Comparison of ENCODE assay signal across 8 cellular contexts in the genomic region with DNA sequence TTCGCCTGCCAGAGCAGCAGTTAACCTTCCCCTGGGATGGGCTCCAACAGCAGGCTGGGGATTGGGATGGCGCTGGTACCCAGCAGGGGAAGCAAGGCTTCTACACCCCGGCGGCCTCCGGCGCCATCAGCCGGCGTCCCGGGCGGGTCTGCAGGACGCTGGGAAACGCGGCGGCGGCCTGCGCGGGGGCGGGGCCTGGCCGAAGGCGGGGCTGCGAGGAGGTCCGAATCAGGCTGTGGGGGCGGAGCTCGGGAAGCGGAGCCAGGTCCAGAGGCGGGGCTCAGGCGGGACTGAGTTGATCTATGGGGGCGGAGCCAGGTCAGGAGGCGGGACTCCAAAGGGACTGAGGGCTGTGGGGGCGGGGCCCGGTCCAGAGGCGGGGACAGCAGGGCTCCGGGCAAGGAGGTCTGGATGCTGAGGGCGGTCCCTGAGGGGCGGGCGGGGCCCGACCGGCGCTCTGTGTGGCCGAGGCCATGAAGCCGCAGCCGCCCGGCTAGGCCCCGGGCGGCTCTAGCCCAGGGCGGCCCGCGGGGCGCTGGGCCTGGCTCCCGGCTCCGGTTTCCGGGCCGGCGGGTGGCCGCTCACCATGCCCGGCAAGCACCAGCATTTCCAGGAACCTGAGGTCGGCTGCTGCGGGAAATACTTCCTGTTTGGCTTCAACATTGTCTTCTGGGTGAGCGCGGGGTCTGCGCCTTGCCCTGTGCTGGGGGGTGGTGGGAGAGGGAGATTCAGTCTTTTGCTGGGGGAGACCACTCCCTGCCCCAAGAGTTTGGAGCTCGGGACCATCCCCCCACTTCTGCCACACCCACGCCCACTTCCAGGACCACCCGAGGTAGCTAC. TPM values are rescaled to one million over a fixed set of nuclear protein-coding genes. Genes with fewer than 3 reads are reported as not detected.
DNase-seq lines count a peak whose midpoint lies in the region; ATAC-seq and TF ChIP-seq lines count a peak whose summit lies in the region.

A gene with protein sequence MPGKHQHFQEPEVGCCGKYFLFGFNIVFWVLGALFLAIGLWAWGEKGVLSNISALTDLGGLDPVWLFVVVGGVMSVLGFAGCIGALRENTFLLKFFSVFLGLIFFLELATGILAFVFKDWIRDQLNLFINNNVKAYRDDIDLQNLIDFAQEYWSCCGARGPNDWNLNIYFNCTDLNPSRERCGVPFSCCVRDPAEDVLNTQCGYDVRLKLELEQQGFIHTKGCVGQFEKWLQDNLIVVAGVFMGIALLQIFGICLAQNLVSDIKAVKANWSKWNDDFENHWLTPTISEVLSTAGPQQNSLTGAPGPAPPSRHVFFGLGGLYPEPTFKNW (plus strand): TSS at position 455 of the 840 bp plus-strand sequence. CDS start 132 bp downstream, at position 587.

- peak; percentile 92 to 99 (median 98) for DNase-seq in CD4-positive, CD25-positive, alpha-beta regulatory T cell
- DNase-seq in NCI-H82 (lab: John Stamatoyannopoulos, UW) = peak; percentile 99
- peak; percentile 100 for DNase-seq in activated CD4-positive, alpha-beta T cell treated with anti-CD3 and anti-CD28 coated beads, Interleukin-2, amount 50 U/mL, for 48 hours
- peak; percentile 96 to 99 for DNase-seq in dermis microvascular lymphatic vessel endothelial cell (ENCODE audit: low read depth in 2 of 2)
- peak; percentile 99 for DNase-seq in stimulated activated CD4-positive, alpha-beta T cell treated with anti-CD3 and anti-CD28 coated beads, Interleukin-4, amount 100 ng/mL, for 24 hours

- peak within 1 kb of the TSS; percentile 82 to 99 (median 93) for H3K27ac Mint-ChIP-seq in CD4-positive, CD25-positive, alpha-beta regulatory T cell

- peaks cover 2% of the 10 kb centered on the region for H3K36me3 ChIP-seq in CD4-positive, CD25-positive, alpha-beta regulatory T cell (ENCODE audit: control insufficient read depth, insufficient read depth, low read length)
- no peaks in the 10 kb centered on the region for H3K36me3 ChIP-seq in liver (ENCODE audit: control insufficient read depth in 4 of 4, insufficient read depth in 3 of 4, low read depth in 1 of 4, low read length in 3 of 4)

- peak within 1 kb of the TSS; percentile 4 to 72 for H3K9ac ChIP-seq in liver (ENCODE audit: low read depth in 1 of 2, low read length in 2 of 2)

- peak; percentile 92 to 95 for ATAC-seq in CD4-positive, CD25-positive, alpha-beta regulatory T cell (ENCODE audit: low read depth in 2 of 2)
- ATAC-seq in GM19438 (IDR thresholded peaks at IDR 0.05; ENCODE audit: low read depth, unreplicated experiment) (peak; percentile 92), HG03575 (IDR thresholded peaks at IDR 0.05; ENCODE audit: extremely low read depth, insufficient number of reproducible peaks, low FRiP score, unreplicated experiment) (peak; percentile 70)

- H3K27ac ChIP-seq in CD4-positive, CD25-positive, alpha-beta regulatory T cell (ENCODE audit: insufficient read depth, low read length, poor library complexity, severe bottlenecking) = peak within 1 kb of the TSS; percentile 76
- H3K27ac ChIP-seq in liver (ENCODE audit: low read depth in 1 of 2, low read length in 2 of 2) = peak within 1 kb of the TSS; percentile 18 to 40

- H3K36me3 Mint-ChIP-seq in CD4-positive, CD25-positive, alpha-beta regulatory T cell = no peaks in the 10 kb centered on the region

- no peaks in the 10 kb centered on the region for H3K27me3 ChIP-seq in CD4-positive, CD25-positive, alpha-beta regulatory T cell (ENCODE audit: control insufficient read depth, insufficient read depth, low read length)
- no peaks in the 10 kb centered on the region for H3K27me3 ChIP-seq in liver (ENCODE audit: control insufficient read depth in 4 of 4, insufficient read depth in 4 of 4, low read length in 3 of 4)

- peak within 1 kb of the TSS; percentile 84 for H3K4me3 ChIP-seq in CD4-positive, CD25-positive, alpha-beta regulatory T cell (ENCODE audit: low read depth, low read length)
- peak within 1 kb of the TSS; percentile 59 to 83 (median 76) for H3K4me3 ChIP-seq in liver (ENCODE audit: low read depth in 1 of 3, low read length in 3 of 3)

- WGBS in liver = under 1% methylated on average over 64 of the region's 64 CpGs

- TF ChIP-seq CTCF in liver (IDR thresholded peaks at IDR 0.05; ENCODE audit: low read depth, low read length, missing input control) = peak; percentile 8

- H3K4me1 ChIP-seq in CD4-positive, CD25-positive, alpha-beta regulatory T cell (ENCODE audit: control insufficient read depth, insufficient read depth, low read length, poor library complexity, severe bottlenecking) = peaks cover 30% of the 10 kb centered on the region
- H3K4me1 ChIP-seq in liver (ENCODE audit: control insufficient read depth in 4 of 4, insufficient read depth in 4 of 4, low read length in 3 of 4) = peaks cover 5 to 18% (median 14%) of the 10 kb centered on the region in 4 donors

- H3K27me3 Mint-ChIP-seq in CD4-positive, CD25-positive, alpha-beta regulatory T cell = peaks cover 5% of the 10 kb centered on the region

- H3K9me3 ChIP-seq in CD4-positive, CD25-positive, alpha-beta regulatory T cell (ENCODE audit: control insufficient read depth in 2 of 2, low read length in 2 of 2) = no peaks in the 10 kb centered on the region
- no peaks in the 10 kb centered on the region for H3K9me3 ChIP-seq in liver (ENCODE audit: control insufficient read depth in 4 of 4, low read length in 3 of 4)

- no peaks in the 10 kb centered on the region for H3K9me3 Mint-ChIP-seq in CD4-positive, CD25-positive, alpha-beta regulatory T cell

- peak within 1 kb of the TSS; percentile 83 to 97 (median 92) for H3K4me3 Mint-ChIP-seq in CD4-positive, CD25-positive, alpha-beta regulatory T cell

- peak in 1 of 2 donors; percentile 49 for TF ChIP-seq RAD21 in liver (IDR thresholded peaks at IDR 0.05)

- peaks cover 0 to 61% (median 31%) of the 10 kb centered on the region in 4 donors for H3K4me1 Mint-ChIP-seq in CD4-positive, CD25-positive, alpha-beta regulatory T cell

TF ChIP-seq in liver, 16 proteins besides CTCF, POLR2A, EP300 and RAD21 (continues in another document):
- TF ChIP-seq TAF1 (conservative IDR thresholded peaks at IDR 0.05) (no peak), RXRA (IDR thresholded peaks at IDR 0.05) (no peak), GABPA (IDR thresholded peaks at IDR 0.05 in 1 of 2, conservative IDR thresholded peaks at IDR 0.05 in 1 of 2) (peak in 1 of 2 donors; percentile 23), YY1 (IDR thresholded peaks at IDR 0.05) (no peak), FOXA2 (IDR thresholded peaks at IDR 0.05) (no peak), FOXA1 (IDR thresholded peaks at IDR 0.05) (no peak), SP1 (IDR thresholded peaks at IDR 0.05) (peak; percentile 78), HNF4G (IDR thresholded peaks at IDR 0.05) (no peak), NR2F2 (IDR thresholded peaks at IDR 0.05) (no peak), HNF4A (conservative IDR thresholded peaks at IDR 0.05) (peak in 1 of 2 donors; percentile 11), JUND (IDR thresholded peaks at IDR 0.05) (no peak), EGR1 (IDR thresholded peaks at IDR 0.05; ENCODE audit: low read depth in 2 of 2) (peak in 1 of 2 donors; percentile 86)
- TF ChIP-seq, protein P1, sequence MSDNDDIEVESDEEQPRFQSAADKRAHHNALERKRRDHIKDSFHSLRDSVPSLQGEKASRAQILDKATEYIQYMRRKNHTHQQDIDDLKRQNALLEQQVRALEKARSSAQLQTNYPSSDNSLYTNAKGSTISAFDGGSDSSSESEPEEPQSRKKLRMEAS (IDR thresholded peaks at IDR 0.05) = no peak
- TF ChIP-seq, protein P2, sequence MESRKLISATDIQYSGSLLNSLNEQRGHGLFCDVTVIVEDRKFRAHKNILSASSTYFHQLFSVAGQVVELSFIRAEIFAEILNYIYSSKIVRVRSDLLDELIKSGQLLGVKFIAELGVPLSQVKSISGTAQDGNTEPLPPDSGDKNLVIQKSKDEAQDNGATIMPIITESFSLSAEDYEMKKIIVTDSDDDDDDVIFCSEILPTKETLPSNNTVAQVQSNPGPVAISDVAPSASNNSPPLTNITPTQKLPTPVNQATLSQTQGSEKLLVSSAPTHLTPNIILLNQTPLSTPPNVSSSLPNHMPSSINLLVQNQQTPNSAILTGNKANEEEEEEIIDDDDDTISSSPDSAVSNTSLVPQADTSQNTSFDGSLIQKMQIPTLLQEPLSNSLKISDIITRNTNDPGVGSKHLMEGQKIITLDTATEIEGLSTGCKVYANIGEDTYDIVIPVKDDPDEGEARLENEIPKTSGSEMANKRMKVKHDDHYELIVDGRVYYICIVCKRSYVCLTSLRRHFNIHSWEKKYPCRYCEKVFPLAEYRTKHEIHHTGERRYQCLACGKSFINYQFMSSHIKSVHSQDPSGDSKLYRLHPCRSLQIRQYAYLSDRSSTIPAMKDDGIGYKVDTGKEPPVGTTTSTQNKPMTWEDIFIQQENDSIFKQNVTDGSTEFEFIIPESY (IDR thresholded peaks at IDR 0.05) = no peak
- TF ChIP-seq, protein P3, sequence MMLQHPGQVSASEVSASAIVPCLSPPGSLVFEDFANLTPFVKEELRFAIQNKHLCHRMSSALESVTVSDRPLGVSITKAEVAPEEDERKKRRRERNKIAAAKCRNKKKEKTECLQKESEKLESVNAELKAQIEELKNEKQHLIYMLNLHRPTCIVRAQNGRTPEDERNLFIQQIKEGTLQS (IDR thresholded peaks at IDR 0.05) = no peak

RNA-seq across cellular contexts. Expression of the gene that starts here (rescaled TPM):
- total RNA-seq in CD4-positive, CD25-positive, alpha-beta regulatory T cell = 34.0 TPM
- polyA plus RNA-seq in CD4-positive, CD25-positive, alpha-beta regulatory T cell = 10 to 100 TPM; 26.0 to 48.8 (median 34.1) TPM
- total RNA-seq in dermis microvascular lymphatic vessel endothelial cell (36.5 and 47.7 TPM in 2 replicates), liver (10 to 100 TPM; 15.9 to 43.4 TPM)
- polyA plus RNA-seq in liver = 10 to 100 TPM in 1 of 2 donors, 1 to 10 TPM in 1; 5.7 to 16.4 TPM

Comparison
In these comparisons a context has a peak if more than half of its experiments do, and no peak if none do; other contexts are left out.
1. Peak in every context shown above with its lines: DNase-seq, ATAC-seq, H3K4me3 ChIP-seq and H3K27ac ChIP-seq.